In the genomic region with DNA sequence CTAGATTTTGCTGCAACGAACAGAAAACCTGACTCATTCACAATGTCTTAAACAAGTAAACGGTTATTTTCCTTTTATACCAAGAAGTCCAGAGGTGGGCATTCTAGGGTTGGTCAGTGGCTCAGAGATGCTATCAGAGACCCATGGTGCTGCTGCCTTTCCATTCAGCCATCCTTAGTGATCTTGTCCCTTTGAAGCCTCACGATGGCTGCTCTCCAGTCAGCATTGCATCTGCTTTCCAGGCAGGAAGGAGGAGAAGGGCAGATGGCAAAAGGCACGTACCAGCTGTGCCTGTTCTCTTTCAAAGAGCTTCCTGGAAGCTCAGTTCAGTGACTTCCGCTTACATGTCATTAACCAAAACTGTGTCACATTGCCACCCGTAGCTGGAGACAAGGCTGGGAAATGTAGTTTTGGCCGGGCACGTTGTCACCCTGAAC, we compare ENCODE assay signal across 1 cellular context.
TF ChIP-seq lines count a peak whose summit lies in the region.

No MANE protein-coding gene starts in this region.

TF ChIP-seq in GM12878, 131 proteins besides CTCF, POLR2A, EP300 and RAD21 (continued from another document and continues in another):
- TF ChIP-seq, protein P1, sequence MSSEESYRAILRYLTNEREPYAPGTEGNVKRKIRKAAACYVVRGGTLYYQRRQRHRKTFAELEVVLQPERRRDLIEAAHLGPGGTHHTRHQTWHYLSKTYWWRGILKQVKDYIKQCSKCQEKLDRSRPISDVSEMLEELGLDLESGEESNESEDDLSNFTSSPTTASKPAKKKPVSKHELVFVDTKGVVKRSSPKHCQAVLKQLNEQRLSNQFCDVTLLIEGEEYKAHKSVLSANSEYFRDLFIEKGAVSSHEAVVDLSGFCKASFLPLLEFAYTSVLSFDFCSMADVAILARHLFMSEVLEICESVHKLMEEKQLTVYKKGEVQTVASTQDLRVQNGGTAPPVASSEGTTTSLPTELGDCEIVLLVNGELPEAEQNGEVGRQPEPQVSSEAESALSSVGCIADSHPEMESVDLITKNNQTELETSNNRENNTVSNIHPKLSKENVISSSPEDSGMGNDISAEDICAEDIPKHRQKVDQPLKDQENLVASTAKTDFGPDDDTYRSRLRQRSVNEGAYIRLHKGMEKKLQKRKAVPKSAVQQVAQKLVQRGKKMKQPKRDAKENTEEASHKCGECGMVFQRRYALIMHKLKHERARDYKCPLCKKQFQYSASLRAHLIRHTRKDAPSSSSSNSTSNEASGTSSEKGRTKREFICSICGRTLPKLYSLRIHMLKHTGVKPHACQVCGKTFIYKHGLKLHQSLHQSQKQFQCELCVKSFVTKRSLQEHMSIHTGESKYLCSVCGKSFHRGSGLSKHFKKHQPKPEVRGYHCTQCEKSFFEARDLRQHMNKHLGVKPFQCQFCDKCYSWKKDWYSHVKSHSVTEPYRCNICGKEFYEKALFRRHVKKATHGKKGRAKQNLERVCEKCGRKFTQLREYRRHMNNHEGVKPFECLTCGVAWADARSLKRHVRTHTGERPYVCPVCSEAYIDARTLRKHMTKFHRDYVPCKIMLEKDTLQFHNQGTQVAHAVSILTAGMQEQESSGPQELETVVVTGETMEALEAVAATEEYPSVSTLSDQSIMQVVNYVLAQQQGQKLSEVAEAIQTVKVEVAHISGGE (CRISPR knock-in tag; IDR thresholded peaks at IDR 0.05), result no peak
- TF ChIP-seq JUNB (IDR thresholded peaks at IDR 0.05), result no peak; the same call in 1 of the 2 replicates
- TF ChIP-seq SIX5 (IDR thresholded peaks at IDR 0.05; ENCODE audit: low read depth, low read length, severe bottlenecking), result peak; percentile 93
- TF ChIP-seq MTA2 (IDR thresholded peaks at IDR 0.05; ENCODE audit: low read depth), result no peak
- TF ChIP-seq SMARCA5 (IDR thresholded peaks at IDR 0.05), result no peak
- no peak for TF ChIP-seq ESRRA (IDR thresholded peaks at IDR 0.05; ENCODE audit: low read length)
- TF ChIP-seq RCOR1 (conservative IDR thresholded peaks at IDR 0.05; ENCODE audit: low read depth, low read length), result no peak
- no peak for TF ChIP-seq RELA (IDR thresholded peaks at IDR 0.05; ENCODE audit: borderline replicate concordance, partially characterized antibody)
- no peak for TF ChIP-seq FOXM1 (IDR thresholded peaks at IDR 0.05; ENCODE audit: low read depth, low read length)
- TF ChIP-seq CREM (IDR thresholded peaks at IDR 0.05; ENCODE audit: low read depth), result peak; percentile 91
- TF ChIP-seq CBFB (IDR thresholded peaks at IDR 0.05; ENCODE audit: low read depth), result peak; percentile 59; the same call in 1 of the 2 replicates
- TF ChIP-seq, protein P2, sequence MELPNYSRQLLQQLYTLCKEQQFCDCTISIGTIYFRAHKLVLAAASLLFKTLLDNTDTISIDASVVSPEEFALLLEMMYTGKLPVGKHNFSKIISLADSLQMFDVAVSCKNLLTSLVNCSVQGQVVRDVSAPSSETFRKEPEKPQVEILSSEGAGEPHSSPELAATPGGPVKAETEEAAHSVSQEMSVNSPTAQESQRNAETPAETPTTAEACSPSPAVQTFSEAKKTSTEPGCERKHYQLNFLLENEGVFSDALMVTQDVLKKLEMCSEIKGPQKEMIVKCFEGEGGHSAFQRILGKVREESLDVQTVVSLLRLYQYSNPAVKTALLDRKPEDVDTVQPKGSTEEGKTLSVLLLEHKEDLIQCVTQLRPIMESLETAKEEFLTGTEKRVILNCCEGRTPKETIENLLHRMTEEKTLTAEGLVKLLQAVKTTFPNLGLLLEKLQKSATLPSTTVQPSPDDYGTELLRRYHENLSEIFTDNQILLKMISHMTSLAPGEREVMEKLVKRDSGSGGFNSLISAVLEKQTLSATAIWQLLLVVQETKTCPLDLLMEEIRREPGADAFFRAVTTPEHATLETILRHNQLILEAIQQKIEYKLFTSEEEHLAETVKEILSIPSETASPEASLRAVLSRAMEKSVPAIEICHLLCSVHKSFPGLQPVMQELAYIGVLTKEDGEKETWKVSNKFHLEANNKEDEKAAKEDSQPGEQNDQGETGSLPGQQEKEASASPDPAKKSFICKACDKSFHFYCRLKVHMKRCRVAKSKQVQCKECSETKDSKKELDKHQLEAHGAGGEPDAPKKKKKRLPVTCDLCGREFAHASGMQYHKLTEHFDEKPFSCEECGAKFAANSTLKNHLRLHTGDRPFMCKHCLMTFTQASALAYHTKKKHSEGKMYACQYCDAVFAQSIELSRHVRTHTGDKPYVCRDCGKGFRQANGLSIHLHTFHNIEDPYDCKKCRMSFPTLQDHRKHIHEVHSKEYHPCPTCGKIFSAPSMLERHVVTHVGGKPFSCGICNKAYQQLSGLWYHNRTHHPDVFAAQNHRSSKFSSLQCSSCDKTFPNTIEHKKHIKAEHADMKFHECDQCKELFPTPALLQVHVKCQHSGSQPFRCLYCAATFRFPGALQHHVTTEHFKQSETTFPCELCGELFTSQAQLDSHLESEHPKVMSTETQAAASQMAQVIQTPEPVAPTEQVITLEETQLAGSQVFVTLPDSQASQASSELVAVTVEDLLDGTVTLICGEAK (IDR thresholded peaks at IDR 0.05; ENCODE audit: borderline replicate concordance), result peak; percentile 65; the same call in 1 of the 2 replicates
- no peak for TF ChIP-seq IRF4 (IDR thresholded peaks at IDR 0.05; ENCODE audit: low read depth, low read length)
- TF ChIP-seq FOS (IDR thresholded peaks at IDR 0.05; ENCODE audit: borderline replicate concordance, extremely low read depth, insufficient read length), result no peak
- TF ChIP-seq ZBED1 (IDR thresholded peaks at IDR 0.05; ENCODE audit: borderline replicate concordance), result no peak
- TF ChIP-seq SMAD5 (IDR thresholded peaks at IDR 0.05; ENCODE audit: low read depth), result no peak
- TF ChIP-seq KAT2A (conservative IDR thresholded peaks at IDR 0.05; ENCODE audit: control insufficient read depth, low read depth, low read length), result no peak
- TF ChIP-seq BMI1 (IDR thresholded peaks at IDR 0.05; ENCODE audit: borderline replicate concordance), result no peak
- no peak for TF ChIP-seq STAT1 (conservative IDR thresholded peaks at IDR 0.05)
- TF ChIP-seq RFX5 (IDR thresholded peaks at IDR 0.05; ENCODE audit: low read depth, low read length), result no peak
- TF ChIP-seq, protein P3, sequence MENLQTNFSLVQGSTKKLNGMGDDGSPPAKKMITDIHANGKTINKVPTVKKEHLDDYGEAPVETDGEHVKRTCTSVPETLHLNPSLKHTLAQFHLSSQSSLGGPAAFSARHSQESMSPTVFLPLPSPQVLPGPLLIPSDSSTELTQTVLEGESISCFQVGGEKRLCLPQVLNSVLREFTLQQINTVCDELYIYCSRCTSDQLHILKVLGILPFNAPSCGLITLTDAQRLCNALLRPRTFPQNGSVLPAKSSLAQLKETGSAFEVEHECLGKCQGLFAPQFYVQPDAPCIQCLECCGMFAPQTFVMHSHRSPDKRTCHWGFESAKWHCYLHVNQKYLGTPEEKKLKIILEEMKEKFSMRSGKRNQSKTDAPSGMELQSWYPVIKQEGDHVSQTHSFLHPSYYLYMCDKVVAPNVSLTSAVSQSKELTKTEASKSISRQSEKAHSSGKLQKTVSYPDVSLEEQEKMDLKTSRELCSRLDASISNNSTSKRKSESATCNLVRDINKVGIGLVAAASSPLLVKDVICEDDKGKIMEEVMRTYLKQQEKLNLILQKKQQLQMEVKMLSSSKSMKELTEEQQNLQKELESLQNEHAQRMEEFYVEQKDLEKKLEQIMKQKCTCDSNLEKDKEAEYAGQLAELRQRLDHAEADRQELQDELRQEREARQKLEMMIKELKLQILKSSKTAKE (IDR thresholded peaks at IDR 0.05; ENCODE audit: low read depth, poor library complexity, severe bottlenecking), result no peak
- TF ChIP-seq, protein P4, sequence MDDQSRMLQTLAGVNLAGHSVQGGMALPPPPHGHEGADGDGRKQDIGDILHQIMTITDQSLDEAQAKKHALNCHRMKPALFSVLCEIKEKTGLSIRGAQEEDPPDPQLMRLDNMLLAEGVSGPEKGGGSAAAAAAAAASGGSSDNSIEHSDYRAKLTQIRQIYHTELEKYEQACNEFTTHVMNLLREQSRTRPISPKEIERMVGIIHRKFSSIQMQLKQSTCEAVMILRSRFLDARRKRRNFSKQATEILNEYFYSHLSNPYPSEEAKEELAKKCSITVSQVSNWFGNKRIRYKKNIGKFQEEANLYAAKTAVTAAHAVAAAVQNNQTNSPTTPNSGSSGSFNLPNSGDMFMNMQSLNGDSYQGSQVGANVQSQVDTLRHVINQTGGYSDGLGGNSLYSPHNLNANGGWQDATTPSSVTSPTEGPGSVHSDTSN (IDR thresholded peaks at IDR 0.05; ENCODE audit: insufficient replicate concordance, low read depth, low read length), result no peak
- TF ChIP-seq, protein P5, sequence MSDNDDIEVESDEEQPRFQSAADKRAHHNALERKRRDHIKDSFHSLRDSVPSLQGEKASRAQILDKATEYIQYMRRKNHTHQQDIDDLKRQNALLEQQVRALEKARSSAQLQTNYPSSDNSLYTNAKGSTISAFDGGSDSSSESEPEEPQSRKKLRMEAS (IDR thresholded peaks at IDR 0.05; ENCODE audit: low read depth, low read length), result no peak
- TF ChIP-seq BACH1 (IDR thresholded peaks at IDR 0.05; ENCODE audit: borderline replicate concordance), result no peak
- TF ChIP-seq TCF7 (IDR thresholded peaks at IDR 0.05; ENCODE audit: borderline replicate concordance), result no peak
- no peak for TF ChIP-seq ZNF217 (IDR thresholded peaks at IDR 0.05)
- TF ChIP-seq CBX5 (IDR thresholded peaks at IDR 0.05; ENCODE audit: low read depth), result no peak
- no peak for TF ChIP-seq ATF7 (IDR thresholded peaks at IDR 0.05; ENCODE audit: low read depth)
- no peak for TF ChIP-seq ZNF274 (IDR thresholded peaks at IDR 0.05; ENCODE audit: insufficient read depth, insufficient read length)
- TF ChIP-seq, protein P6, sequence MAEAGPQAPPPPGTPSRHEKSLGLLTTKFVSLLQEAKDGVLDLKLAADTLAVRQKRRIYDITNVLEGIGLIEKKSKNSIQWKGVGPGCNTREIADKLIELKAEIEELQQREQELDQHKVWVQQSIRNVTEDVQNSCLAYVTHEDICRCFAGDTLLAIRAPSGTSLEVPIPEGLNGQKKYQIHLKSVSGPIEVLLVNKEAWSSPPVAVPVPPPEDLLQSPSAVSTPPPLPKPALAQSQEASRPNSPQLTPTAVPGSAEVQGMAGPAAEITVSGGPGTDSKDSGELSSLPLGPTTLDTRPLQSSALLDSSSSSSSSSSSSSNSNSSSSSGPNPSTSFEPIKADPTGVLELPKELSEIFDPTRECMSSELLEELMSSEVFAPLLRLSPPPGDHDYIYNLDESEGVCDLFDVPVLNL (IDR thresholded peaks at IDR 0.05; ENCODE audit: low read depth, low read length), result no peak
- 0 out of 2 replicates have a peak, but pooled peaks have one; percentile 27 for TF ChIP-seq TCF12 (IDR thresholded peaks at IDR 0.05; ENCODE audit: low read depth, low read length)
- TF ChIP-seq, protein P7, sequence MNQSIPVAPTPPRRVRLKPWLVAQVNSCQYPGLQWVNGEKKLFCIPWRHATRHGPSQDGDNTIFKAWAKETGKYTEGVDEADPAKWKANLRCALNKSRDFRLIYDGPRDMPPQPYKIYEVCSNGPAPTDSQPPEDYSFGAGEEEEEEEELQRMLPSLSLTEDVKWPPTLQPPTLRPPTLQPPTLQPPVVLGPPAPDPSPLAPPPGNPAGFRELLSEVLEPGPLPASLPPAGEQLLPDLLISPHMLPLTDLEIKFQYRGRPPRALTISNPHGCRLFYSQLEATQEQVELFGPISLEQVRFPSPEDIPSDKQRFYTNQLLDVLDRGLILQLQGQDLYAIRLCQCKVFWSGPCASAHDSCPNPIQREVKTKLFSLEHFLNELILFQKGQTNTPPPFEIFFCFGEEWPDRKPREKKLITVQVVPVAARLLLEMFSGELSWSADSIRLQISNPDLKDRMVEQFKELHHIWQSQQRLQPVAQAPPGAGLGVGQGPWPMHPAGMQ (IDR thresholded peaks at IDR 0.05; ENCODE audit: borderline replicate concordance), result no peak
- no peak for TF ChIP-seq ZZZ3 (IDR thresholded peaks at IDR 0.05; ENCODE audit: control insufficient read depth, insufficient read length, low read depth)
- TF ChIP-seq NRF1 (conservative IDR thresholded peaks at IDR 0.05; ENCODE audit: low read depth, low read length), result no peak
- no peak for TF ChIP-seq SREBF2 (IDR thresholded peaks at IDR 0.05; ENCODE audit: low read length)
- TF ChIP-seq, protein P8, sequence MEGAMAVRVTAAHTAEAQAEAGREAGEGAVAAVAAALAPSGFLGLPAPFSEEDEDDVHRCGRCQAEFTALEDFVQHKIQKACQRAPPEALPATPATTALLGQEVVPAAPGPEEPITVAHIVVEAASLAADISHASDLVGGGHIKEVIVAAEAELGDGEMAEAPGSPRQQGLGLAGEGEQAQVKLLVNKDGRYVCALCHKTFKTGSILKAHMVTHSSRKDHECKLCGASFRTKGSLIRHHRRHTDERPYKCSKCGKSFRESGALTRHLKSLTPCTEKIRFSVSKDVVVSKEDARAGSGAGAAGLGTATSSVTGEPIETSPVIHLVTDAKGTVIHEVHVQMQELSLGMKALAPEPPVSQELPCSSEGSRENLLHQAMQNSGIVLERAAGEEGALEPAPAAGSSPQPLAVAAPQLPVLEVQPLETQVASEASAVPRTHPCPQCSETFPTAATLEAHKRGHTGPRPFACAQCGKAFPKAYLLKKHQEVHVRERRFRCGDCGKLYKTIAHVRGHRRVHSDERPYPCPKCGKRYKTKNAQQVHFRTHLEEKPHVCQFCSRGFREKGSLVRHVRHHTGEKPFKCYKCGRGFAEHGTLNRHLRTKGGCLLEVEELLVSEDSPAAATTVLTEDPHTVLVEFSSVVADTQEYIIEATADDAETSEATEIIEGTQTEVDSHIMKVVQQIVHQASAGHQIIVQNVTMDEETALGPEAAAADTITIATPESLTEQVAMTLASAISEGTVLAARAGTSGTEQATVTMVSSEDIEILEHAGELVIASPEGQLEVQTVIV (IDR thresholded peaks at IDR 0.05; ENCODE audit: borderline replicate concordance, partially characterized antibody), result no peak
- no peak for TF ChIP-seq FOXK2 (IDR thresholded peaks at IDR 0.05)
- 0 out of 2 replicates have a peak, but pooled peaks have one; percentile 23 for TF ChIP-seq MXI1 (IDR thresholded peaks at IDR 0.05; ENCODE audit: low read depth, low read length)
- peak; percentile 63; the same call in 1 of the 3 replicates for TF ChIP-seq POU2F2 (IDR thresholded peaks at IDR 0.05; ENCODE audit: borderline replicate concordance, low read depth, low read length)
- TF ChIP-seq WRNIP1 (IDR thresholded peaks at IDR 0.05; ENCODE audit: borderline replicate concordance, low read depth, low read length), result no peak
- TF ChIP-seq SMAD1 (IDR thresholded peaks at IDR 0.05; ENCODE audit: low read depth, partially characterized antibody), result no peak
- TF ChIP-seq BRCA1 (IDR thresholded peaks at IDR 0.05; ENCODE audit: low read depth, low read length), result no peak
- TF ChIP-seq SRF (IDR thresholded peaks at IDR 0.05; ENCODE audit: low read depth in 2 of 2, low read length in 2 of 2), result no peak
- no peak for TF ChIP-seq ZNF207 (IDR thresholded peaks at IDR 0.05; ENCODE audit: borderline replicate concordance)
- TF ChIP-seq KDM1A (IDR thresholded peaks at IDR 0.05; ENCODE audit: borderline replicate concordance), result no peak
- TF ChIP-seq POLR2AphosphoS2 (IDR thresholded peaks at IDR 0.05; ENCODE audit: low read depth, low read length), result 0 out of 2 replicates have a peak, but pooled peaks have one; percentile 31
- TF ChIP-seq ZSCAN29 (IDR thresholded peaks at IDR 0.05), result no peak
- TF ChIP-seq, protein P9, sequence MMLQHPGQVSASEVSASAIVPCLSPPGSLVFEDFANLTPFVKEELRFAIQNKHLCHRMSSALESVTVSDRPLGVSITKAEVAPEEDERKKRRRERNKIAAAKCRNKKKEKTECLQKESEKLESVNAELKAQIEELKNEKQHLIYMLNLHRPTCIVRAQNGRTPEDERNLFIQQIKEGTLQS (IDR thresholded peaks at IDR 0.05; ENCODE audit: borderline replicate concordance, extremely low read depth, low read depth, low read length), result 0 out of 2 replicates have a peak, but pooled peaks have one; percentile 19
- TF ChIP-seq MTA3 (IDR thresholded peaks at IDR 0.05; ENCODE audit: borderline replicate concordance, low read length), result no peak
- peak; percentile 90 for TF ChIP-seq HCFC1 (IDR thresholded peaks at IDR 0.05; ENCODE audit: low read length)
- no peak for TF ChIP-seq JUND (IDR thresholded peaks at IDR 0.05; ENCODE audit: low read depth, low read length)
